Comparison of ENCODE assay signal across 8 cellular contexts in the genomic region with DNA sequence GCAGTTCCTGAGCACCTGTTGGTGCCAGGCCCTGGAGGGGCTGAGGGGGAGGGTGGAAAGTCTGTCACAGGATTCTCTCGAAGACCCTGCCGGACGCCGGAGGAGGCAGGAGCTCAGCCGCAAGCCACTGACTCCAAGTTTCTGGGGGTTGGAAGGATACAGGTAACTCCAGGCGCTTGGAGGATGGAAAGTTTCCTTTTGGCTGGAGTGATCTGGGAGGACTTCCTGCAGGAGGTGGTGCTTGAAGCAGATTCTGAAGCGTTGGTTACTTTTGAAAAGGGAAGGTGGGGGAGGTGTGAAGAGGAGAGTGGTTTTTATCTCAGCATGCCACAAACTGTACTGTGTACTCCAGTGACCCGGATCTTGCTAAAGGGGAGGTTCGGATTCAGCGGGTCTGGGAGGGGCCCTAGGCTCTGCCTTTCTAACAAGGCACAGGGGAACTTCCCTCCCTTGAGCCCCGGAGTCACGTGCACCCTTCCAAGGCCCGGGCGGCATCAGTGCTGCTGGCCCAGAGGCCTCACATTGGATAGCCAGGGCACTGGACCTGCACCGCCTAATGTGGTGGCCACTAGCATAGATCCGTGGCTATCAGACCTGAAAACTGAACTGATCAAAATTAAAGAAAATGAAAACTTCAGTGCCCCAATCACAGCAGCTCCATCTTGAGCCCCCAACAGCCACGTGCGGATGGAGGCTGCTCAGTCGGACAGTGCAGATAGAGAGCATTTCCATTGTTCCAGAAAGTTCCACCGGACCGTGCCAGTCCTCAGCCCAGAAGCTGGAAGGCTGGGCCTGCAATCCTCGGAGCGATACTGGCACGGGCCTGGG. TPM values are rescaled to one million over a fixed set of nuclear protein-coding genes. Genes with fewer than 3 reads are reported as not detected.
DNase-seq lines count a peak whose midpoint lies in the region; ATAC-seq and TF ChIP-seq lines count a peak whose summit lies in the region.

No MANE protein-coding gene starts in this region.

- ATAC-seq in HG02623 (IDR thresholded peaks at IDR 0.05; ENCODE audit: unreplicated experiment) = peak; percentile 36

- H3K4me1 ChIP-seq in iPS-15b (ENCODE audit: control insufficient read depth, insufficient read depth, low read length) (peaks cover 39% of the 10 kb centered on the region), smooth muscle cell (ENCODE audit: low read depth) (peaks cover 32% of the 10 kb centered on the region)

- H3K36me3 ChIP-seq in iPS-15b (ENCODE audit: control insufficient read depth, insufficient read depth, low read length) (no peaks in the 10 kb centered on the region), smooth muscle cell (ENCODE audit: low read depth) (no peaks in the 10 kb centered on the region)

- peaks cover 96% of the 10 kb centered on the region for H4K20me1 ChIP-seq in smooth muscle cell (ENCODE audit: low read depth)

- H3K4me3 ChIP-seq in iPS-15b (ENCODE audit: low read depth, low read length) (no peak overlapping the region), smooth muscle cell (no peak overlapping the region)

- no peak overlapping the region for H2AFZ ChIP-seq in smooth muscle cell (ENCODE audit: low read depth)

- peaks cover 3% of the 10 kb centered on the region for H3F3A ChIP-seq in smooth muscle cell (ENCODE audit: low read depth)

- H3K9me3 ChIP-seq in iPS-15b (ENCODE audit: control insufficient read depth, insufficient read depth, low read length) = no peaks in the 10 kb centered on the region
- no peaks in the 10 kb centered on the region for H3K9me3 ChIP-seq in smooth muscle cell (replicated peaks; ENCODE audit: low read depth)

- no peak for TF ChIP-seq CTCF in smooth muscle cell (IDR thresholded peaks at IDR 0.05; ENCODE audit: borderline replicate concordance, insufficient read depth, poor library complexity, severe bottlenecking)

- no peak overlapping the region for H3K27ac ChIP-seq in smooth muscle cell (ENCODE audit: low read depth)

- DNase-seq in RPMI8226 = peak; percentile 74
- no peak for DNase-seq in smooth muscle cell (lab: John Stamatoyannopoulos, UW; ENCODE audit: unreplicated experiment)
- DNase-seq in mucosa of gallbladder (ENCODE audit: low spot score) = no peak
- no peak for DNase-seq in mesenteric fat pad (ENCODE audit: low spot score)
- DNase-seq in kidney glomerular epithelial cell (lab: John Stamatoyannopoulos, UW) = no peak

- no peak overlapping the region for H3K4me2 ChIP-seq in smooth muscle cell

- H3K79me2 ChIP-seq in smooth muscle cell (ENCODE audit: low read depth) = peaks cover 47% of the 10 kb centered on the region

- WGBS in smooth muscle cell (ENCODE audit: low lambda C conversion rate) = 87% methylated on average over 24 of the region's 24 CpGs

- peak; percentile 14 for TF ChIP-seq POLR2A in GM15510 (IDR thresholded peaks at IDR 0.05; ENCODE audit: borderline replicate concordance, extremely low read depth, insufficient read length)

- H3K27me3 ChIP-seq in iPS-15b (ENCODE audit: control insufficient read depth, insufficient read depth, low read length) (no peaks in the 10 kb centered on the region), smooth muscle cell (ENCODE audit: low read depth) (no peaks in the 10 kb centered on the region)

- H3K9ac ChIP-seq in iPS-15b (ENCODE audit: low read depth, low read length) (peak overlapping the region; percentile 32), smooth muscle cell (ENCODE audit: low read depth) (no peak overlapping the region)

RNA-seq across cellular contexts. Expression of a gene that starts 42.2 kb away (rescaled TPM):
- total RNA-seq in smooth muscle cell (21.4 and 27.7 TPM in 2 replicates), mucosa of gallbladder (82.9 TPM), mesenteric fat pad (129 TPM)
- polyA plus RNA-seq in smooth muscle cell = 13.6 and 17.1 TPM in 2 replicates
